ENCODE assay signal across 28 cellular contexts in the genomic region with DNA sequence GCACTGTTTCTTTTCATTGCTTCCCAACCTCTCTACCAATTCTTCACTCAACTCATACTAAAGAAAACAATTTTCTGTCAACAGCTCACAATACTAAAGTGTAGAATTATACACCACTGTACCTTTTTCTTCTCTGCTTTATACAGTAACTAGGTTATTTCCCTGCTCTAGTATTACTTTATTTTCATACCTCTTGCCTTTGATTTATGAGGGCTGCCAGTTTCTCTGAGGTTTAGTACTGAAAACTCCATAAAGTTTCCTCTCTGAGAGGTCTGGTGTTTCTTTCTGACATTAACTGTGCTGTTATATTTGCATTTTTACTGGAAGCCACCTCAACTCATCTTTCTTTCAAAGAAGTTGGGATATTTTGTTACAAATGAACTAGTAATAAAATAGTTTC.
DNase-seq lines count a peak whose midpoint lies in the region; ATAC-seq and TF ChIP-seq lines count a peak whose summit lies in the region.
"Had no signal": no experiment of that assay in that cellular context is flagged by ENCODE, and none has a peak within 500 bp of the region (broad histone marks: within the 10 kb centered on the region; RNA-seq: fewer than 3 reads in every experiment).

No MANE protein-coding gene starts in this region.

- ATAC-seq in HG03432 (IDR thresholded peaks at IDR 0.05; ENCODE audit: unreplicated experiment) (no peak), GM19452 (IDR thresholded peaks at IDR 0.05; ENCODE audit: unreplicated experiment) (no peak)
- no peak for ATAC-seq in effector memory CD8-positive, alpha-beta T cell (replicated peaks)
- ATAC-seq: Right ventricle myocardium inferior had no signal

- no peaks in the 10 kb centered on the region for H3K36me3 Mint-ChIP-seq in activated naive CD4-positive, alpha-beta T cell treated with anti-CD3 and anti-CD28 coated beads for 36 hours (ENCODE audit: low read depth)
- H3K36me3 Mint-ChIP-seq in effector memory CD8-positive, alpha-beta T cell (ENCODE audit: insufficient read depth) = no peaks in the 10 kb centered on the region
- H3K36me3 Mint-ChIP-seq: CD4-positive, CD25-positive, alpha-beta regulatory T cell; IgD-negative memory B cell had no signal

- peak overlapping the region; percentile 70 for H2AFZ ChIP-seq in Loucy (ENCODE audit: low read length)
- H2AFZ ChIP-seq: PC-9 had no signal

- DNase-seq in activated naive CD4-positive, alpha-beta T cell treated with anti-CD3 and anti-CD28 coated beads for 36 hours = no peak
- DNase-seq in activated naive CD4-positive, alpha-beta T cell treated with anti-CD3 and anti-CD28 coated beads, Interleukin-2, amount 50 U/mL, for 16 hours = no peak
- DNase-seq in left kidney (ENCODE audit: low read depth, low spot score) = peak; percentile 69
- DNase-seq in effector memory CD8-positive, alpha-beta T cell = no peak
- DNase-seq: 8988T, ACHN, COR-L47, DMS79, GF-D8, GOT3, HCEC 1CT, NCI-H1092 treated with DMSO at 0.1 percent for 48 hours, NCI-H1436, NCI-H187, NCI-H2081 treated with DMSO at 0.1 percent for 48 hours, NCI-H524, NCI-H774, PC-9 had no signal

- peaks cover 2% of the 10 kb centered on the region for H3K9me3 Mint-ChIP-seq in activated naive CD4-positive, alpha-beta T cell treated with anti-CD3 and anti-CD28 coated beads for 36 hours
- H3K9me3 Mint-ChIP-seq in effector memory CD8-positive, alpha-beta T cell = peaks cover 0 to 5% of the 10 kb centered on the region in 2 donors

- H3K4me3 Mint-ChIP-seq in activated naive CD4-positive, alpha-beta T cell treated with anti-CD3 and anti-CD28 coated beads for 36 hours = no peak overlapping the region
- H3K4me3 Mint-ChIP-seq in effector memory CD8-positive, alpha-beta T cell = no peak overlapping the region

- CTCF ChIA-PET in activated naive CD4-positive, alpha-beta T cell treated with anti-CD3 and anti-CD28 coated beads for 36 hours (lab: Charles Lee) = no interaction called here

- peak overlapping the region; percentile 71 for H3K27ac Mint-ChIP-seq in activated naive CD4-positive, alpha-beta T cell treated with anti-CD3 and anti-CD28 coated beads for 36 hours
- no peak overlapping the region for H3K27ac Mint-ChIP-seq in effector memory CD8-positive, alpha-beta T cell

- H3K4me1 Mint-ChIP-seq in activated naive CD4-positive, alpha-beta T cell treated with anti-CD3 and anti-CD28 coated beads for 36 hours (ENCODE audit: low read depth) = peaks cover 22% of the 10 kb centered on the region
- H3K4me1 Mint-ChIP-seq in effector memory CD8-positive, alpha-beta T cell (ENCODE audit: low read depth in 2 of 2) = peaks cover 5 to 8% of the 10 kb centered on the region in 2 donors

- no peaks in the 10 kb centered on the region for H3K27me3 Mint-ChIP-seq in activated naive CD4-positive, alpha-beta T cell treated with anti-CD3 and anti-CD28 coated beads for 36 hours (ENCODE audit: low read depth)
- peaks cover 28 to 38% of the 10 kb centered on the region in 2 donors for H3K27me3 Mint-ChIP-seq in effector memory CD8-positive, alpha-beta T cell
- H3K27me3 Mint-ChIP-seq: CD4-positive, CD25-positive, alpha-beta regulatory T cell had no signal

- H3K4me2 ChIP-seq in BLaER1 treated with 17β-estradiol and CSF1 and Interleukin-3, amounts not matched to agents 10 nM and 100 nM = peak overlapping the region in 9 of 11 experiments; percentile 14 to 62 (median 25); a peak in 9 of 22 replicates
- peak overlapping the region; percentile 47 for H3K4me2 ChIP-seq in Loucy (ENCODE audit: low read depth, low read length, poor library complexity, severe bottlenecking)
- H3K4me2 ChIP-seq: KMS-11, PC-9 had no signal

- no peaks in the 10 kb centered on the region for H3K27me3 ChIP-seq in BLaER1 treated with 17β-estradiol and CSF1 and Interleukin-3, amounts not matched to agents 10 nM and 100 nM
- no peaks in the 10 kb centered on the region for H3K27me3 ChIP-seq in Loucy (ENCODE audit: insufficient read depth, low read length, poor library complexity, severe bottlenecking)
- H3K27me3 ChIP-seq: SJSA1 had no signal

- H3K36me3 ChIP-seq in BLaER1 treated with 17β-estradiol and CSF1 and Interleukin-3, amounts not matched to agents 10 nM and 100 nM = no peaks in the 10 kb centered on the region
- H3K36me3 ChIP-seq in Loucy (ENCODE audit: insufficient read depth, low read length) = no peaks in the 10 kb centered on the region
- H3K36me3 ChIP-seq: SJSA1 had no signal

- H3K4me3 ChIP-seq in BLaER1 treated with 17β-estradiol and CSF1 and Interleukin-3, amounts not matched to agents 10 nM and 100 nM = no peak overlapping the region
- H3K4me3 ChIP-seq in Loucy (ENCODE audit: low read length, poor library complexity, severe bottlenecking) = no peak overlapping the region
- H3K4me3 ChIP-seq: PC-9, SJSA1 had no signal

- H3K9me3 ChIP-seq in BLaER1 treated with 17β-estradiol and CSF1 and Interleukin-3, amounts not matched to agents 10 nM and 100 nM (replicated peaks in 1 of 11) = 0 out of 22 replicates have a peak, but pooled peaks cover 0 to 3% (median 0%) of the 10 kb centered on the region in 11 experiments
- H3K9me3 ChIP-seq in Loucy (ENCODE audit: insufficient read depth, low read depth, low read length) = no peaks in the 10 kb centered on the region
- H3K9me3 ChIP-seq: SJSA1 had no signal

- H3K79me2 ChIP-seq in Loucy (ENCODE audit: insufficient read depth, low read length) = no peaks in the 10 kb centered on the region

- H3K4me1 ChIP-seq in BLaER1 treated with 17β-estradiol and CSF1 and Interleukin-3, amounts not matched to agents 10 nM and 100 nM = peaks cover 7 to 16% (median 13%) of the 10 kb centered on the region in 10 experiments; a peak in 19 of 20 replicates
- H3K4me1 ChIP-seq in Loucy (ENCODE audit: insufficient read depth, low read length, poor library complexity, severe bottlenecking) = peaks cover 17% of the 10 kb centered on the region
- H3K4me1 ChIP-seq: SJSA1 had no signal

- no peak overlapping the region for H3K9ac ChIP-seq in BLaER1 treated with 17β-estradiol and CSF1 and Interleukin-3, amounts not matched to agents 10 nM and 100 nM
- no peak overlapping the region for H3K9ac ChIP-seq in Loucy (ENCODE audit: low read depth, low read length, poor library complexity, severe bottlenecking)
- H3K9ac ChIP-seq: KMS-11 had no signal

- no peaks in the 10 kb centered on the region for H3F3A ChIP-seq in Loucy (ENCODE audit: low read depth)

- intact Hi-C loops in activated naive CD4-positive, alpha-beta T cell treated with anti-CD3 and anti-CD28 coated beads for 36 hours (cut with micrococcal nuclease) = no loop called here

- peak overlapping the region in 2 of 11 experiments; percentile 9 to 15; a peak in 2 of 22 replicates for H3K27ac ChIP-seq in BLaER1 treated with 17β-estradiol and CSF1 and Interleukin-3, amounts not matched to agents 10 nM and 100 nM
- H3K27ac ChIP-seq: HL-60, KMS-11, PC-9, SJSA1 had no signal

- no peak for TF ChIP-seq CTCF in Loucy (conservative IDR thresholded peaks at IDR 0.05; ENCODE audit: low read length)

- no peaks in the 10 kb centered on the region for H3K9me2 ChIP-seq in Loucy (replicated peaks; ENCODE audit: low read depth, low read length)

- H4K20me1 ChIP-seq in BLaER1 treated with 17β-estradiol and CSF1 and Interleukin-3, amounts not matched to agents 10 nM and 100 nM = no peaks in the 10 kb centered on the region
- H4K20me1 ChIP-seq in Loucy (ENCODE audit: insufficient read depth, low read length, poor library complexity, severe bottlenecking) = no peaks in the 10 kb centered on the region
